In genomic region chr9:77188242-77188641, GRCh38 we compare ENCODE assay signal across 29 cellular contexts.
"Had no signal": no experiment of that assay in that cellular context is flagged by ENCODE, and none has a peak within 500 bp of the region (broad histone marks: within the 10 kb centered on the region; RNA-seq: fewer than 3 reads in every experiment).

No MANE protein-coding gene starts in this region.

- H3K27me3 ChIP-seq: colonic mucosa, dorsolateral prefrontal cortex, esophagus muscularis mucosa, esophagus squamous epithelium, foreskin keratinocyte, gastrocnemius medialis, gastroesophageal sphincter, heart left ventricle, heart right ventricle, hepatocyte had no signal

- ATAC-seq: effector memory CD8-positive, alpha-beta T cell; esophagus mucosa; foreskin keratinocyte; gastrocnemius medialis; gastroesophageal sphincter; heart left ventricle; heart right ventricle had no signal

- DNase-seq: colonic mucosa; cortex of kidney; dermis blood vessel endothelial cell; dorsolateral prefrontal cortex; effector CD4-positive, alpha-beta T cell; effector CD8-positive, alpha-beta T cell; effector memory CD4-positive, alpha-beta T cell; effector memory CD8-positive, alpha-beta T cell; endodermal cell; erythroblast; esophagus squamous epithelium; foreskin fibroblast; foreskin keratinocyte; foreskin melanocyte; gastrocnemius medialis; glutamatergic neuron; head of caudate nucleus; heart left ventricle; heart right ventricle had no signal

- H3K4me3 Mint-ChIP-seq: dendritic cell treated with granulocyte-macrophage colony-stimulating factor and Interleukin-4, amounts not matched to agents 40 ng/mL and 50 ng/mL, for 4 days; effector memory CD8-positive, alpha-beta T cell; endodermal cell had no signal

- H3K4me2 ChIP-seq: hepatocyte had no signal

- H3K9me3 ChIP-seq: colonic mucosa, esophagus muscularis mucosa, esophagus squamous epithelium, gastrocnemius medialis, gastroesophageal sphincter, heart left ventricle had no signal

- H3K4me1 ChIP-seq: colonic mucosa, esophagus squamous epithelium, foreskin keratinocyte, gastroesophageal sphincter, heart left ventricle had no signal

- FAIRE-seq: endometrium, endothelial cell of umbilical vein, frontal cortex had no signal

- H3K27ac ChIP-seq: colonic mucosa, coronary artery, dorsolateral prefrontal cortex, epithelial cell of prostate, esophagus muscularis mucosa, esophagus squamous epithelium, foreskin keratinocyte, gastrocnemius medialis, gastroesophageal sphincter, heart left ventricle, heart right ventricle, hepatocyte had no signal

- H3K27ac Mint-ChIP-seq: dendritic cell treated with granulocyte-macrophage colony-stimulating factor and Interleukin-4, amounts not matched to agents 40 ng/mL and 50 ng/mL, for 4 days; effector memory CD8-positive, alpha-beta T cell; endodermal cell had no signal

- H3K36me3 ChIP-seq: colonic mucosa, esophagus muscularis mucosa, esophagus squamous epithelium, gastrocnemius medialis, gastroesophageal sphincter, heart left ventricle, heart right ventricle had no signal

- H3K27me3 Mint-ChIP-seq: dendritic cell treated with granulocyte-macrophage colony-stimulating factor and Interleukin-4, amounts not matched to agents 40 ng/mL and 50 ng/mL, for 4 days; effector memory CD8-positive, alpha-beta T cell had no signal

- H3K4me3 ChIP-seq: colonic mucosa, coronary artery, dorsolateral prefrontal cortex, esophagus muscularis mucosa, esophagus squamous epithelium, gastrocnemius medialis, gastroesophageal sphincter, heart left ventricle, heart right ventricle, hepatocyte had no signal

- H2AFZ ChIP-seq: hepatocyte had no signal

- H3K9me3 Mint-ChIP-seq: dendritic cell treated with granulocyte-macrophage colony-stimulating factor and Interleukin-4, amounts not matched to agents 40 ng/mL and 50 ng/mL, for 4 days; effector memory CD8-positive, alpha-beta T cell; endodermal cell had no signal
